12 cellular contexts compared by ENCODE assay signal in genomic region chr14:39050389-39050788, GRCh38. TPM values are rescaled to one million over a fixed set of nuclear protein-coding genes. Genes with fewer than 3 reads are reported as not detected.
DNase-seq lines count a peak whose midpoint lies in the region; ATAC-seq and TF ChIP-seq lines count a peak whose summit lies in the region.
"Had no signal": no experiment of that assay in that cellular context is flagged by ENCODE, and none has a peak within 500 bp of the region (broad histone marks: within the 10 kb centered on the region; RNA-seq: fewer than 3 reads in every experiment).

No MANE protein-coding gene starts in this region.

- in situ Hi-C loops in astrocyte of the cerebellum (cut with HindIII; ENCODE audit: low sequenced_read_pairs): no loop called here

- intact Hi-C loops in Caco-2 (cut with micrococcal nuclease; ENCODE audit: unreplicated experiment) (no loop called here), natural killer cell (cut with micrococcal nuclease) (no loop called here)

- H3K36me3 ChIP-seq in Caco-2 (ENCODE audit: control insufficient read depth, insufficient read depth, low read length): peaks cover 5% of the 10 kb centered on the region

- H3K4me1 ChIP-seq in Caco-2: peaks cover 9% of the 10 kb centered on the region

- H3K4me3 Mint-ChIP-seq in Caco-2 (ENCODE audit: unreplicated experiment) (no peak overlapping the region), natural killer cell (no peak overlapping the region)
- H3K4me3 Mint-ChIP-seq: effector memory CD8-positive, alpha-beta T cell; T-helper 2 cell treated with Interferon-gamma antibody and Interleukin-4, amounts not matched to agents 5 μg/mL and 100 μg/mL, for 36 hours had no signal

- CTCF ChIA-PET in Caco-2 (lab: Charles Lee): no interaction called here

- TF ChIP-seq CTCF in Caco-2 (IDR thresholded peaks at IDR 0.05; ENCODE audit: insufficient read depth in 1 of 2, low read depth in 1 of 2, low read length in 1 of 2, severe bottlenecking in 1 of 2, unreplicated experiment in 1 of 2) (no peak), astrocyte of the cerebellum (IDR thresholded peaks at IDR 0.05; ENCODE audit: low read depth, low read length, missing control alignments) (no peak), coronary artery (IDR thresholded peaks at IDR 0.05) (no peak), natural killer cell (IDR thresholded peaks at IDR 0.05) (no peak)

- no peaks in the 10 kb centered on the region for H3K27me3 ChIP-seq in Caco-2 (replicated peaks; ENCODE audit: control insufficient read depth, insufficient read depth, low read length)

- H3K4me1 Mint-ChIP-seq in Caco-2 (ENCODE audit: low read depth, unreplicated experiment) (peaks cover 7% of the 10 kb centered on the region), natural killer cell (no peaks in the 10 kb centered on the region)

- H3K36me3 Mint-ChIP-seq in Caco-2 (ENCODE audit: insufficient read depth, unreplicated experiment) (peaks cover 90% of the 10 kb centered on the region), natural killer cell (peaks cover 48% of the 10 kb centered on the region)

- BruUV-seq in Caco-2 (replicated peaks; lab: Mats Ljungman, UMichigan): no TSS peak

- POLR2A ChIA-PET in Caco-2 (lab: Charles Lee): no interaction called here

- no peaks in the 10 kb centered on the region for H3K9me3 ChIP-seq in Caco-2

- H3K9me3 Mint-ChIP-seq in Caco-2 (ENCODE audit: unreplicated experiment) (no peaks in the 10 kb centered on the region), natural killer cell (no peaks in the 10 kb centered on the region)
- H3K9me3 Mint-ChIP-seq: effector memory CD8-positive, alpha-beta T cell had no signal

- no peaks in the 10 kb centered on the region for H3K27me3 Mint-ChIP-seq in Caco-2 (ENCODE audit: insufficient read depth, unreplicated experiment)
- no peaks in the 10 kb centered on the region for H3K27me3 Mint-ChIP-seq in natural killer cell (ENCODE audit: low read depth in 2 of 2)
- H3K27me3 Mint-ChIP-seq: effector memory CD8-positive, alpha-beta T cell had no signal

- ATAC-seq in HG02870 (IDR thresholded peaks at IDR 0.05; ENCODE audit: unreplicated experiment): peak; percentile 56
- peak; percentile 31 for ATAC-seq in left lobe of liver
- no peak for ATAC-seq in natural killer cell
- ATAC-seq: effector memory CD8-positive, alpha-beta T cell had no signal

- DNase-seq in Caco-2 (peak; percentile 22 to 51), astrocyte of the cerebellum (ENCODE audit: low read depth) (peak; percentile 18), left lobe of liver (ENCODE audit: low spot score) (no peak), NCI-H1092 treated with DMSO at 0.1 percent for 48 hours (lab: John Stamatoyannopoulos, UW) (no peak), coronary artery (ENCODE audit: low spot score) (no peak), natural killer cell (no peak), NCI-H446 (lab: John Stamatoyannopoulos, UW) (no peak)
- DNase-seq: COR-L47; effector memory CD8-positive, alpha-beta T cell; NCI-H748 treated with DMSO at 0.1 percent for 48 hours had no signal

- no peak overlapping the region for H3K27ac Mint-ChIP-seq in Caco-2 (ENCODE audit: unreplicated experiment)
- H3K27ac Mint-ChIP-seq in natural killer cell: no peak overlapping the region
- H3K27ac Mint-ChIP-seq: T-helper 2 cell treated with Interferon-gamma antibody and Interleukin-4, amounts not matched to agents 5 μg/mL and 100 μg/mL, for 36 hours had no signal

- H3K4me3 ChIP-seq in Caco-2 (ENCODE audit: low read depth, low read length) (no peak overlapping the region), astrocyte of the cerebellum (ENCODE audit: low read depth, low read length) (no peak overlapping the region), coronary artery (no peak overlapping the region)

- no peak overlapping the region for H3K27ac ChIP-seq in coronary artery

RNA-seq across cellular contexts. Expression of gene SEC23A, which starts 52.6 kb away (rescaled TPM):
- total RNA-seq in Caco-2 (2022) (90.2 and 108 TPM in 2 replicates), left lobe of liver (67.7 TPM), natural killer cell (10 to 100 TPM; 61.3 to 75.5 (median 67.8) TPM)

Comparison
In these comparisons a context has a peak if more than half of its experiments do, and no peak if none do; other contexts are left out.
1. DNase-seq: peak in Caco-2 (2 of 2) and astrocyte of the cerebellum (single experiment); none in left lobe of liver (single experiment), NCI-H1092 treated with DMSO at 0.1 percent for 48 hours (single experiment), coronary artery (single experiment), natural killer cell (single experiment) and NCI-H446 (0 of 2).
2. ATAC-seq: peak in HG02870 (single experiment) and left lobe of liver (single experiment); none in natural killer cell (0 of 3).